ENCODE assay signal across 19 cellular contexts in genomic region chr2:174798801-174799200, GRCh38. TPM values are rescaled to one million over a fixed set of nuclear protein-coding genes. Genes with fewer than 3 reads are reported as not detected.
DNase-seq lines count a peak whose midpoint lies in the region; TF ChIP-seq lines count a peak whose summit lies in the region.
"Had no signal": no experiment of that assay in that cellular context is flagged by ENCODE, and none has a peak within 500 bp of the region (broad histone marks: within the 10 kb centered on the region; RNA-seq: fewer than 3 reads in every experiment).

No MANE protein-coding gene starts in this region.

- H3K4me3 Mint-ChIP-seq in H9, result no peak overlapping the region
- H3K4me3 Mint-ChIP-seq in endodermal cell, result no peak overlapping the region
- H3K4me3 Mint-ChIP-seq in osteocyte (ENCODE audit: unreplicated experiment), result no peak overlapping the region
- no peak overlapping the region for H3K4me3 Mint-ChIP-seq in nephron progenitor cell
- no peak overlapping the region for H3K4me3 Mint-ChIP-seq in CD4-positive, alpha-beta memory T cell
- H3K4me3 Mint-ChIP-seq: CD8-positive, alpha-beta T cell; IgD-negative memory B cell had no signal

- no peaks in the 10 kb centered on the region for H3K9me3 ChIP-seq in H9 (ENCODE audit: control insufficient read depth, low read depth, low read length)
- no peaks in the 10 kb centered on the region for H3K9me3 ChIP-seq in Karpas-422 (ENCODE audit: low read length)
- no peaks in the 10 kb centered on the region for H3K9me3 ChIP-seq in endodermal cell (ENCODE audit: control insufficient read depth, low read length)
- H3K9me3 ChIP-seq in CD4-positive, alpha-beta memory T cell (ENCODE audit: control insufficient read depth in 1 of 2, low read length in 2 of 2), result no peaks in the 10 kb centered on the region
- H3K9me3 ChIP-seq: A549, BE2C, HAP-1 had no signal

- H3K36me3 Mint-ChIP-seq in H9 (ENCODE audit: insufficient read depth in 1 of 3, low read depth in 3 of 3) (peaks cover 16 to 46% (median 44%) of the 10 kb centered on the region in 3 experiments), endodermal cell (ENCODE audit: low read depth) (peaks cover 11% of the 10 kb centered on the region), osteocyte (ENCODE audit: unreplicated experiment) (peaks cover 21% of the 10 kb centered on the region), nephron progenitor cell (ENCODE audit: low read depth) (peaks cover 48% of the 10 kb centered on the region)
- H3K36me3 Mint-ChIP-seq in CD4-positive, alpha-beta memory T cell, result no peaks in the 10 kb centered on the region
- H3K36me3 Mint-ChIP-seq: CD8-positive, alpha-beta T cell; IgD-negative memory B cell had no signal

- H3K4me1 ChIP-seq in H9 (ENCODE audit: insufficient read depth, low read length), result peaks cover 10% of the 10 kb centered on the region; the same call in 1 of the 2 replicates
- no peaks in the 10 kb centered on the region for H3K4me1 ChIP-seq in Karpas-422 (ENCODE audit: low read length)
- H3K4me1 ChIP-seq in endodermal cell (ENCODE audit: control insufficient read depth, insufficient read depth, low read length), result peaks cover 10% of the 10 kb centered on the region
- H3K4me1 ChIP-seq in CD4-positive, alpha-beta memory T cell (ENCODE audit: insufficient read depth, low read length), result no peaks in the 10 kb centered on the region
- H3K4me1 ChIP-seq: BE2C had no signal

- H3K4me2 ChIP-seq in H9 (ENCODE audit: insufficient read depth, insufficient read length, low read length) (no peak overlapping the region), Karpas-422 (ENCODE audit: low read depth, low read length, poor library complexity, severe bottlenecking) (no peak overlapping the region)
- H3K4me2 ChIP-seq: A549 had no signal

- DNase-seq in H9 (no peak), Karpas-422 (peak; percentile 35), endodermal cell (peak; percentile 64), osteocyte (ENCODE audit: extremely low spot score, unreplicated experiment) (no peak), ecto neural progenitor cell (ENCODE audit: low spot score) (no peak), NCI-H774 (lab: John Stamatoyannopoulos, UW) (no peak), nephron progenitor cell (no peak)
- no peak for DNase-seq in CD4-positive, alpha-beta memory T cell
- DNase-seq: BE2C; CD8-positive, alpha-beta T cell; COR-L47; DMS153; DMS79 treated with DMSO at 0.1 percent for 48 hours; EL; KG1 had no signal

- no peak overlapping the region for H2BK120ac ChIP-seq in H9 (ENCODE audit: low read depth, low read length, poor library complexity, severe bottlenecking)

- no peak overlapping the region for H3K56ac ChIP-seq in H9 (ENCODE audit: insufficient read length, low read depth, low read length)

- TF ChIP-seq CTCF in H9 (conservative IDR thresholded peaks at IDR 0.05), result peak; percentile 44; the same call in 2 of the 3 replicates
- peak; percentile 62 for TF ChIP-seq CTCF in endodermal cell (conservative IDR thresholded peaks at IDR 0.05)
- TF ChIP-seq CTCF in osteocyte (IDR thresholded peaks at IDR 0.05), result no peak
- TF ChIP-seq CTCF in nephron progenitor cell (IDR thresholded peaks at IDR 0.05), result no peak

- H3T11ph ChIP-seq in H9 (ENCODE audit: low read length), result no peak overlapping the region

- H3K36me3 ChIP-seq in Karpas-422 (ENCODE audit: insufficient read depth, low read length) (no peaks in the 10 kb centered on the region), endodermal cell (ENCODE audit: control insufficient read depth, insufficient read depth, low read length) (peaks cover 11% of the 10 kb centered on the region)
- no peaks in the 10 kb centered on the region for H3K36me3 ChIP-seq in CD4-positive, alpha-beta memory T cell (ENCODE audit: insufficient read depth, low read length)

- WGBS in H9 (ENCODE audit: extremely low coverage, insufficient read length, low lambda C conversion rate), result no CpG with 5 or more reads among the region's 1 CpG
- 89% methylated on average over 1 of the region's 1 CpG; no CpG with 5 or more reads in 1 of the 2 experiments for WGBS in endodermal cell (ENCODE audit: insufficient coverage in 1 of 2, insufficient read length in 1 of 2), 2 experiments

- H2BK20ac ChIP-seq in H9 (ENCODE audit: low read depth, low read length, poor library complexity, severe bottlenecking), result peak overlapping the region; percentile 61

- H3K9ac ChIP-seq in H9 (ENCODE audit: extremely low read depth, insufficient read length, low read length) (no peak overlapping the region), Karpas-422 (ENCODE audit: low read length) (no peak overlapping the region), endodermal cell (ENCODE audit: extremely low read depth, low read length, poor library complexity, severe bottlenecking) (no peak overlapping the region)

- H3K79me2 ChIP-seq in H9 (ENCODE audit: insufficient read depth, low read length) (no peaks in the 10 kb centered on the region), Karpas-422 (ENCODE audit: low read length) (no peaks in the 10 kb centered on the region)

- no peak overlapping the region for H2AK5ac ChIP-seq in H9 (ENCODE audit: insufficient read length, low read length)

- CTCF ChIA-PET in CD4-positive, alpha-beta memory T cell (lab: Charles Lee; ENCODE audit: partially characterized antibody), result interaction anchor here (0.9 kb wide), 1 partner anchor 50 kb away, joined by 3 read pairs; no protein-coding TSS in a partner anchor

- POLR2A ChIA-PET in CD4-positive, alpha-beta memory T cell (lab: Charles Lee; ENCODE audit: partially characterized antibody), result no interaction called here

- no peak overlapping the region for H3K23ac ChIP-seq in H9 (ENCODE audit: insufficient read length, low read depth, low read length)

- H2BK5ac ChIP-seq in H9 (ENCODE audit: insufficient read length, low read length), result no peak overlapping the region

- H3K4ac ChIP-seq in H9 (ENCODE audit: low read depth, low read length), result no peak overlapping the region

- no peak overlapping the region for H2AFZ ChIP-seq in H9 (ENCODE audit: low read length)
- no peak overlapping the region for H2AFZ ChIP-seq in Karpas-422 (ENCODE audit: low read length)

- H3K23me2 ChIP-seq in H9 (ENCODE audit: insufficient read length, low read depth, low read length, poor library complexity, severe bottlenecking), result no peaks in the 10 kb centered on the region

- H3K27me3 Mint-ChIP-seq in H9 (ENCODE audit: low read depth), result no peaks in the 10 kb centered on the region
- H3K27me3 Mint-ChIP-seq in endodermal cell (ENCODE audit: insufficient read depth), result no peaks in the 10 kb centered on the region
- no peaks in the 10 kb centered on the region for H3K27me3 Mint-ChIP-seq in osteocyte (ENCODE audit: unreplicated experiment)
- no peaks in the 10 kb centered on the region for H3K27me3 Mint-ChIP-seq in nephron progenitor cell (ENCODE audit: low read depth, poor library complexity)
- H3K27me3 Mint-ChIP-seq in CD4-positive, alpha-beta memory T cell, result peaks cover 0 to 3% of the 10 kb centered on the region in 2 donors
- H3K27me3 Mint-ChIP-seq: IgD-negative memory B cell had no signal

- H3K9me3 Mint-ChIP-seq in H9 (no peaks in the 10 kb centered on the region), endodermal cell (no peaks in the 10 kb centered on the region), osteocyte (ENCODE audit: unreplicated experiment) (no peaks in the 10 kb centered on the region), nephron progenitor cell (no peaks in the 10 kb centered on the region)
- H3K9me3 Mint-ChIP-seq in CD4-positive, alpha-beta memory T cell, result no peaks in the 10 kb centered on the region
- H3K9me3 Mint-ChIP-seq: CD8-positive, alpha-beta T cell; IgD-negative memory B cell had no signal

- no peaks in the 10 kb centered on the region for H3K9me2 ChIP-seq in Karpas-422 (replicated peaks; ENCODE audit: insufficient read depth, low read length)

- H4K5ac ChIP-seq in H9 (ENCODE audit: insufficient read length, low read depth, low read length), result no peak overlapping the region

- H3K27ac Mint-ChIP-seq in H9 (no peak overlapping the region), endodermal cell (no peak overlapping the region), osteocyte (ENCODE audit: unreplicated experiment) (peak overlapping the region; percentile 91), nephron progenitor cell (no peak overlapping the region)
- H3K27ac Mint-ChIP-seq in CD4-positive, alpha-beta memory T cell, result no peak overlapping the region
- H3K27ac Mint-ChIP-seq: CD8-positive, alpha-beta T cell; IgD-negative memory B cell had no signal

- H3K79me1 ChIP-seq in H9 (ENCODE audit: insufficient read depth, low read depth, low read length, poor library complexity, severe bottlenecking), result no peaks in the 10 kb centered on the region

- H2BK15ac ChIP-seq in H9 (ENCODE audit: low read depth, low read length), result no peak overlapping the region

- no peak overlapping the region for H3K14ac ChIP-seq in H9 (ENCODE audit: insufficient read depth, low read length)

- H4K20me1 ChIP-seq in H9 (ENCODE audit: control insufficient read depth, insufficient read depth, insufficient read length), result no peaks in the 10 kb centered on the region
- H4K20me1 ChIP-seq in Karpas-422 (ENCODE audit: insufficient read depth, low read depth, low read length), result no peaks in the 10 kb centered on the region

- no peak overlapping the region for H3K4me3 ChIP-seq in Karpas-422 (ENCODE audit: low read length)
- H3K4me3 ChIP-seq in endodermal cell (ENCODE audit: low read length), result no peak overlapping the region
- no peak overlapping the region for H3K4me3 ChIP-seq in CD4-positive, alpha-beta memory T cell (ENCODE audit: low read length in 2 of 2)
- H3K4me3 ChIP-seq: A549, HAP-1 had no signal

- no peak overlapping the region for H4K91ac ChIP-seq in H9 (ENCODE audit: insufficient read length, low read depth, low read length)

- H2BK12ac ChIP-seq in H9 (ENCODE audit: insufficient read length, low read depth, low read length), result no peak overlapping the region

- H3K4me1 Mint-ChIP-seq in H9 (peaks cover 40 to 50% of the 10 kb centered on the region in 2 experiments), endodermal cell (peaks cover 23% of the 10 kb centered on the region), osteocyte (ENCODE audit: unreplicated experiment) (peaks cover 61% of the 10 kb centered on the region), nephron progenitor cell (no peaks in the 10 kb centered on the region)
- peaks cover 0 to 2% (median 0%) of the 10 kb centered on the region in 4 donors for H3K4me1 Mint-ChIP-seq in CD4-positive, alpha-beta memory T cell
- H3K4me1 Mint-ChIP-seq: IgD-negative memory B cell had no signal

- no peak overlapping the region for H4K8ac ChIP-seq in H9 (replicated peaks; ENCODE audit: insufficient read length, low read depth, low read length)

- H3K18ac ChIP-seq in H9 (ENCODE audit: insufficient read length, low read depth, low read length), result no peak overlapping the region

- H3K27ac ChIP-seq in H9 (ENCODE audit: insufficient read length, low read depth, low read length) (no peak overlapping the region), Karpas-422 (ENCODE audit: low read length) (no peak overlapping the region), endodermal cell (ENCODE audit: low read depth, low read length) (no peak overlapping the region)
- H3K27ac ChIP-seq in CD4-positive, alpha-beta memory T cell (ENCODE audit: low read depth, low read length), result no peak overlapping the region
- H3K27ac ChIP-seq: A549, C4-2B had no signal

- H3K27me3 ChIP-seq in H9 (ENCODE audit: insufficient read depth, low read length), result no peaks in the 10 kb centered on the region
- H3K27me3 ChIP-seq in Karpas-422 (ENCODE audit: low read length), result no peaks in the 10 kb centered on the region
- H3K27me3 ChIP-seq in endodermal cell (ENCODE audit: control insufficient read depth, insufficient read depth, low read length, poor library complexity, severe bottlenecking), result no peaks in the 10 kb centered on the region
- no peaks in the 10 kb centered on the region for H3K27me3 ChIP-seq in CD4-positive, alpha-beta memory T cell (ENCODE audit: insufficient read depth, low read length)
- H3K27me3 ChIP-seq: BE2C had no signal

- intact Hi-C loops in CD4-positive, alpha-beta memory T cell (cut with micrococcal nuclease), result no loop called here

RNA-seq across cellular contexts. Expression of gene CHRNA1, which starts 34.5 kb away (rescaled TPM):
- total RNA-seq in H9 (2021) (not detected in 2 replicates), endodermal cell (not detected), osteocyte (0.24 and 0.57 TPM in 2 replicates)
- total RNA-seq in Karpas-422 (2014; rRNA removed; shearing (Covaris generic); ENCODE audit: low replicate concordance), result not detected in 2 replicates
- polyA plus RNA-seq in endodermal cell (2013, experiment 1 of 2), result 1.1 TPM
- 2.0 TPM for polyA plus RNA-seq in endodermal cell (2013, experiment 2 of 2)
- not detected for total RNA-seq in CD4-positive, alpha-beta memory T cell
- 1 to 10 TPM in 1 of 2 donors, under 1 TPM in 1; 0.26 to 1.8 TPM for polyA plus RNA-seq in CD4-positive, alpha-beta memory T cell
- polyA plus RNA-seq: A549 had no signal

Comparison
In these comparisons a context has a peak if more than half of its experiments do, and no peak if none do; other contexts are left out.
1. DNase-seq: peak in Karpas-422 (single experiment) and endodermal cell (single experiment); none in H9 (single experiment), osteocyte (single experiment), ecto neural progenitor cell (single experiment), NCI-H774 (single experiment), nephron progenitor cell (single experiment) and CD4-positive, alpha-beta memory T cell (0 of 5).
2. CTCF ChIP-seq: peak in H9 (single experiment) and endodermal cell (single experiment); none in osteocyte (single experiment) and nephron progenitor cell (single experiment).